Comparison of ENCODE assay signal across 27 cellular contexts in the genomic region with DNA sequence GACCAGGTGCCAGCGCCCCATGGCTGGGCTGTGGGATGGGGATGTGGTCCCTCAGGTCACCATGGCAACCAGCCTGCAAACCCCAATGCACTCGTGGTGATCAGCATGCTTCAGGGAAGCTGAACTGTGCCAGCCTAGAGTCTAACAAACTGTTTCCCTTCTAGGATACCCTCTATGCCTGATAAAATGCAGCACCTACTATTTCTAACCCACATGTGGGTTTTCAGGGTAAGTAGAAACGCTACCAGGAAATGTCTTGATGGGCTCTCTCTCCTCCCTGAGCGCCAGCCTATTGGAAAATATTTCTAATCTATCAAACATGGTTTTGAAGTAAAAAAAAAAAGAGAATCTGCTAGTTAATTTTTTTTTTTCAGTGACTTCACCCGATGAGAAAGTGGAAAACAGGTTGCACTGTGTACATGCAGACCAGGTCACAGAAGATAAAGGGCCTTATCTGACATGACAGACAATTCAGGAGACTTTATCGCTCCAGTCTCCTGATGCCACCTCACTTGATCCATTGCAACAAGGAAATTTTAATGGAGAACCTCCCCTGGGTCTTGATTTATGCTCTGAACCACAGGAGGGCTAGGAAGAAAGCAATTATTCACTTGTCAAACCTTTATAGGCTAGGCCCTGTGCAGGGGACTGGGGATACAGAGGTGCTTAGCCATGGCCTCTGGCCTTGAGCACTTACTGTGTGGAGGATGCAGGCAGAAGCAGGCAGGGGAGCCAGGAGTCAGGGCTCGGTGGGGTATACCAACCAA.
"Had no signal": no experiment of that assay in that cellular context is flagged by ENCODE, and none has a peak within 500 bp of the region (broad histone marks: within the 10 kb centered on the region; RNA-seq: fewer than 3 reads in every experiment).

No MANE protein-coding gene starts in this region.

- H3K36me3 Mint-ChIP-seq: activated naive CD4-positive, alpha-beta T cell treated with anti-CD3 and anti-CD28 coated beads, Interleukin-2, amount 50 U/mL, for 72 hours; memory B cell had no signal

- H3K4me1 ChIP-seq: breast epithelium, esophagus muscularis mucosa, gastrocnemius medialis, prostate gland, right atrium auricular region, transverse colon had no signal

- H3K9me3 Mint-ChIP-seq: activated T-helper 1 cell treated with anti-CD3 and anti-CD28 coated beads, Interleukin-12 subunit alpha, Interleukin-12 subunit beta, Interleukin-2, Interleukin-4 antibody, amounts not matched to agents 30 ng/mL and 10 ng/mL and 1 ng/mL, durations not matched to agents 14 hours and 24 hours and 36 hours; central memory CD8-positive, alpha-beta T cell; memory B cell; nephron; T-helper 1 cell treated with Interleukin-12 subunit alpha and Interleukin-12 subunit beta and Interleukin-4 antibody, amounts not matched to agents 30 μg/mL and 1 μg/mL, for 36 hours had no signal

- H3K9me3 ChIP-seq: breast epithelium, esophagus muscularis mucosa, gastrocnemius medialis, neutrophil, prostate gland, right atrium auricular region, transverse colon had no signal

- DNase-seq: activated CD4-positive, alpha-beta T cell treated with anti-CD3 and anti-CD28 coated beads, Interleukin-2, amount 50 U/mL, for 1 hour; activated CD8-positive, alpha-beta memory T cell treated with anti-CD3 and anti-CD28 coated beads for 24 hours; activated CD8-positive, alpha-beta memory T cell treated with anti-CD3 and anti-CD28 coated beads, Interleukin-2, amount 50 U/mL, for 4 hours; effector memory CD4-positive, alpha-beta T cell; gastrocnemius medialis; head of caudate nucleus; hypothalamus; left cardiac atrium; ovary; stimulated activated CD4-positive, alpha-beta T cell treated with anti-CD3 and anti-CD28 coated beads, Interleukin-1b, Interleukin-23, amount 100 ng/mL, for 48 hours; T1000; transverse colon had no signal

- H3K36me3 ChIP-seq: breast epithelium, esophagus muscularis mucosa, gastrocnemius medialis, neutrophil, ovary, prostate gland, right atrium auricular region, transverse colon had no signal

- H3K27ac Mint-ChIP-seq: activated naive CD4-positive, alpha-beta T cell treated with anti-CD3 and anti-CD28 coated beads, Interleukin-2, amount 50 U/mL, for 72 hours; activated T-helper 1 cell treated with anti-CD3 and anti-CD28 coated beads, Interleukin-12 subunit alpha, Interleukin-12 subunit beta, Interleukin-2, Interleukin-4 antibody, amounts not matched to agents 30 ng/mL and 10 ng/mL and 1 ng/mL, durations not matched to agents 14 hours and 24 hours and 36 hours; memory B cell; nephron; T-helper 1 cell treated with Interleukin-12 subunit alpha and Interleukin-12 subunit beta and Interleukin-4 antibody, amounts not matched to agents 30 μg/mL and 1 μg/mL, for 36 hours had no signal

- H3K4me3 Mint-ChIP-seq: activated T-helper 1 cell treated with anti-CD3 and anti-CD28 coated beads, Interleukin-12 subunit alpha, Interleukin-12 subunit beta, Interleukin-2, Interleukin-4 antibody, amounts not matched to agents 30 ng/mL and 10 ng/mL and 1 ng/mL, durations not matched to agents 14 hours and 24 hours and 36 hours; central memory CD8-positive, alpha-beta T cell; memory B cell; nephron; T-helper 1 cell treated with Interleukin-12 subunit alpha and Interleukin-12 subunit beta and Interleukin-4 antibody, amounts not matched to agents 30 μg/mL and 1 μg/mL, for 36 hours had no signal

- H3K4me3 ChIP-seq: breast epithelium, esophagus muscularis mucosa, gastrocnemius medialis, ovary, prostate gland, right atrium auricular region, transverse colon had no signal

- FAIRE-seq: colon, islet of Langerhans, urothelium cell line had no signal

- ATAC-seq: activated CD4-positive, CD25-positive, alpha-beta regulatory T cell treated with anti-CD3 and anti-CD28 coated beads, Interleukin-2, amount 50 U/mL, for 24 hours; gastrocnemius medialis; left cardiac atrium had no signal

- H3K27me3 ChIP-seq: ovary, right atrium auricular region had no signal

- H3K4me1 Mint-ChIP-seq: central memory CD8-positive, alpha-beta T cell; nephron had no signal
